ENCODE assay signal across 8 cellular contexts in genomic region chr11:94543695-94544581, GRCh38. TPM values are rescaled to one million over a fixed set of nuclear protein-coding genes. Genes with fewer than 3 reads are reported as not detected.
DNase-seq lines count a peak whose midpoint lies in the region; ATAC-seq and TF ChIP-seq lines count a peak whose summit lies in the region.

Gene FUT4 (plus strand): TSS chr11:94543921. CDS start chr11:94544134, 213 bp downstream.

- TF ChIP-seq CTCF in AG04449 (IDR thresholded peaks at IDR 0.05; ENCODE audit: insufficient read depth, low read length, missing control alignments), result peak; percentile 22

- H3K27me3 ChIP-seq in layer of hippocampus (ENCODE audit: control insufficient read depth, insufficient read depth, low read length), result no peaks in the 10 kb centered on the region

- POLR2A ChIA-PET in AG04449 (lab: Yijun Ruan, JAX), result interaction anchor here (0.9 kb wide), 2 partner anchors 11 to 20 kb away, joined by 4 to 5 read pairs; no protein-coding TSS in a partner anchor

- H3K4me3 ChIP-seq in AG04449 (ENCODE audit: low read depth, low read length), result peak within 1 kb of the TSS; percentile 63

- peak within 1 kb of the TSS; percentile 89 for H3K27ac ChIP-seq in layer of hippocampus (ENCODE audit: low read depth, low read length)

- peak; percentile 89 for ATAC-seq in GM18520 (IDR thresholded peaks at IDR 0.05; ENCODE audit: unreplicated experiment)
- peak; percentile 73 for ATAC-seq in HG03060 (IDR thresholded peaks at IDR 0.05; ENCODE audit: low read depth, unreplicated experiment)

- CTCF ChIA-PET in AG04449 (lab: Yijun Ruan, JAX), result interaction anchor here (0.9 to 3.1 kb wide), 2 partner anchors 11 to 24 kb away, joined by 5 to 11 read pairs; no protein-coding TSS in a partner anchor

- DNase-seq in AG04449 (ENCODE audit: low read depth, low spot score) (no peak), NCI-H2227 (lab: John Stamatoyannopoulos, UW; ENCODE audit: unreplicated experiment) (peak; percentile 80), cerebellum (ENCODE audit: low spot score) (peak; percentile 80)
- peak; percentile 53 to 63 for DNase-seq in activated CD4-positive, alpha-beta T cell treated with anti-CD3 and anti-CD28 coated beads for 24 hours (ENCODE audit: low read depth in 2 of 2)
- peak; percentile 79 for DNase-seq in stimulated activated CD4-positive, alpha-beta T cell treated with anti-CD3 and anti-CD28 coated beads, Interleukin-1b, Interleukin-23, amount 100 ng/mL, for 48 hours

RNA-seq across cellular contexts. Expression of gene FUT4, which starts in this region (rescaled TPM):
- total RNA-seq in cerebellum, result 5.9 TPM
